Comparison of ENCODE assay signal across 8 cellular contexts in genomic region chr17:69327060-69327831, GRCh38.
DNase-seq lines count a peak whose midpoint lies in the region; ATAC-seq and TF ChIP-seq lines count a peak whose summit lies in the region.

ABCA5 (minus strand) TSS chr17:69327133; CDS start chr17:69314415, 12,718 bp downstream.

- DNase-seq in AG04449 (ENCODE audit: low read depth, low spot score) = peak; percentile 12
- peak; percentile 96 for DNase-seq in NCI-H2227 (lab: John Stamatoyannopoulos, UW; ENCODE audit: unreplicated experiment)
- DNase-seq in activated CD4-positive, CD25-positive, alpha-beta regulatory T cell treated with anti-CD3 and anti-CD28 coated beads, Interleukin-2, amount 50 U/mL, for 72 hours = peak; percentile 85
- peak; percentile 90 for DNase-seq in cerebellar cortex (ENCODE audit: low spot score)
- peak; percentile 98 for DNase-seq in islet precursor cell
- peak; percentile 79 for DNase-seq in stimulated activated CD4-positive, alpha-beta T cell treated with anti-CD3 and anti-CD28 coated beads, Interleukin-12 subunit alpha, Interleukin-12 subunit beta, amount 100 ng/mL, for 4 hours

- peak within 1 kb of the TSS; percentile 73 for H3K4me3 ChIP-seq in AG04449 (ENCODE audit: low read depth, low read length)

- POLR2A ChIA-PET in AG04449 (lab: Yijun Ruan, JAX) = no interaction called here

- CTCF ChIA-PET in AG04449 (lab: Yijun Ruan, JAX) = interaction anchor here (2.4 kb wide), 1 partner anchor 14 kb away, joined by 8 read pairs; no protein-coding TSS in a partner anchor

- no peak for TF ChIP-seq CTCF in AG04449 (IDR thresholded peaks at IDR 0.05; ENCODE audit: insufficient read depth, low read length, missing control alignments)

- ATAC-seq in GM18907 (IDR thresholded peaks at IDR 0.05; ENCODE audit: unreplicated experiment) (peak; percentile 94), HG03139 (IDR thresholded peaks at IDR 0.05; ENCODE audit: unreplicated experiment) (peak; percentile 97)

Comparison
In these comparisons a context has a peak if more than half of its experiments do, and no peak if none do; other contexts are left out.
1. Peak in every context shown above with its lines: DNase-seq, ATAC-seq and H3K4me3 ChIP-seq.
2. DNase-seq: peak in every context shown above with its lines; median percentile 98 in islet precursor cell; 96 in NCI-H2227; 90 in cerebellar cortex; 85 in activated CD4-positive, CD25-positive, alpha-beta regulatory T cell treated with anti-CD3 and anti-CD28 coated beads, Interleukin-2, amount 50 U/mL, for 72 hours; 79 in stimulated activated CD4-positive, alpha-beta T cell treated with anti-CD3 and anti-CD28 coated beads, Interleukin-12 subunit alpha, Interleukin-12 subunit beta, amount 100 ng/mL, for 4 hours; 12 in AG04449.